Comparison of ENCODE assay signal across 8 cellular contexts in genomic region chrX:72306085-72306801, GRCh38. TPM values are rescaled to one million over a fixed set of nuclear protein-coding genes. Genes with fewer than 3 reads are reported as not detected.
A peak's percentile ranks its signal among the peaks of the same experiment; 100 is the strongest.
DNase-seq lines count a peak whose midpoint lies in the region; ATAC-seq and TF ChIP-seq lines count a peak whose summit lies in the region.

No MANE protein-coding gene starts in this region.

- no peak overlapping the region for H3K4me3 ChIP-seq in CD8-positive, alpha-beta T cell (ENCODE audit: low read depth, low read length)
- H3K4me3 ChIP-seq in SJCRH30 (peak overlapping the region; percentile 80), fibroblast of mammary gland (ENCODE audit: control insufficient read depth, low read depth, low read length) (peak overlapping the region; percentile 47), gastrocnemius medialis (peak overlapping the region; percentile 58 to 69 (median 64))

- no peak for TF ChIP-seq CTCF in CD8-positive, alpha-beta T cell (IDR thresholded peaks at IDR 0.05)
- TF ChIP-seq CTCF in fibroblast of mammary gland (conservative IDR thresholded peaks at IDR 0.05; ENCODE audit: control insufficient read depth, insufficient read depth, low read depth, low read length) (no peak), gastrocnemius medialis (IDR thresholded peaks at IDR 0.05 in 4 of 5, conservative IDR thresholded peaks at IDR 0.05 in 1 of 5) (no peak), GM13977 (IDR thresholded peaks at IDR 0.05; ENCODE audit: extremely low read depth, insufficient read depth, missing control alignments) (no peak)

- POLR2A ChIA-PET in CD8-positive, alpha-beta T cell (lab: Charles Lee), result interaction anchor here (1.2 kb wide), 1 partner anchor 29 kb away, joined by 10 read pairs; the partner anchor contains the start of gene RPS4X

- H3K9me3 ChIP-seq in CD8-positive, alpha-beta T cell (ENCODE audit: low read length), result no peaks in the 10 kb centered on the region
- H3K9me3 ChIP-seq in SJCRH30 (replicated peaks) (no peaks in the 10 kb centered on the region), gastrocnemius medialis (no peaks in the 10 kb centered on the region)

- H3K27ac ChIP-seq in CD8-positive, alpha-beta T cell (ENCODE audit: low read depth, low read length), result no peak overlapping the region
- H3K27ac ChIP-seq in SJCRH30 (no peak overlapping the region), gastrocnemius medialis (no peak overlapping the region)

- peak overlapping the region; percentile 85 for H3K4me3 Mint-ChIP-seq in CD8-positive, alpha-beta T cell

- peaks cover 50% of the 10 kb centered on the region for H3K27me3 Mint-ChIP-seq in CD8-positive, alpha-beta T cell (ENCODE audit: low read depth)

- intact Hi-C loops in CD8-positive, alpha-beta T cell (cut with DNase I, micrococcal nuclease), result loop anchor here in 1 of 2 experiments (5.0 kb wide), 1 partner anchor 1054 kb away; the partner anchor contains the start of gene ZMYM3
- intact Hi-C loops in gastrocnemius medialis (cut with DNase I; ENCODE audit: low total_unique reads), result loop anchor here (10.0 kb wide), 1 partner anchor 159 kb away; no protein-coding TSS in a partner anchor

- CTCF ChIA-PET in CD8-positive, alpha-beta T cell (lab: Charles Lee), result interaction anchor here (0.6 kb wide), 1 partner anchor 8 kb away, joined by 3 read pairs; no protein-coding TSS in a partner anchor

- H3K36me3 ChIP-seq in CD8-positive, alpha-beta T cell (ENCODE audit: insufficient read depth, low read length), result no peaks in the 10 kb centered on the region
- H3K36me3 ChIP-seq in SJCRH30 (no peaks in the 10 kb centered on the region), gastrocnemius medialis (no peaks in the 10 kb centered on the region)

- no peaks in the 10 kb centered on the region for H3K36me3 Mint-ChIP-seq in CD8-positive, alpha-beta T cell

- peaks cover 24% of the 10 kb centered on the region for H3K4me1 ChIP-seq in CD8-positive, alpha-beta T cell (ENCODE audit: insufficient read depth, low read length)
- H3K4me1 ChIP-seq in SJCRH30 (no peaks in the 10 kb centered on the region), gastrocnemius medialis (peaks cover 0 to 11% of the 10 kb centered on the region in 2 donors)

- no peaks in the 10 kb centered on the region for H3K9me3 Mint-ChIP-seq in CD8-positive, alpha-beta T cell

- H3K27me3 ChIP-seq in CD8-positive, alpha-beta T cell (ENCODE audit: insufficient read depth, low read length), result peaks cover 15% of the 10 kb centered on the region
- peaks cover 4% of the 10 kb centered on the region; the same call in 1 of the 2 replicates for H3K27me3 ChIP-seq in SJCRH30
- peaks cover 2 to 70% (median 56%) of the 10 kb centered on the region in 3 donors for H3K27me3 ChIP-seq in gastrocnemius medialis

- TF ChIP-seq POLR2A in gastrocnemius medialis (IDR thresholded peaks at IDR 0.05), result no peak

- ATAC-seq in CD8-positive, alpha-beta T cell, result no peak
- peak; percentile 13 for ATAC-seq in GM21529 (IDR thresholded peaks at IDR 0.05; ENCODE audit: unreplicated experiment)
- peak; percentile 10 to 24 for ATAC-seq in gastrocnemius medialis

- peaks cover 30% of the 10 kb centered on the region for H3K4me1 Mint-ChIP-seq in CD8-positive, alpha-beta T cell (ENCODE audit: low read depth)

- in situ Hi-C loops in gastrocnemius medialis (cut with MboI; ENCODE audit: low sequenced_read_pairs in 4 of 4) (no loop called here), GM13977 (cut with MboI; ENCODE audit: low pct_unique_long_range_greater_than_20kb, low sequenced_read_pairs, unreplicated experiment) (no loop called here), ACHN (cut with HindIII; ENCODE audit: low pct_ligation_motif_present, low pct_unique_long_range_greater_than_20kb, low sequenced_read_pairs) (no loop called here)

- no peak for DNase-seq in CD8-positive, alpha-beta T cell
- DNase-seq in SJCRH30, result peak; percentile 31 to 39
- no peak for DNase-seq in fibroblast of mammary gland (ENCODE audit: low read depth)
- no peak for DNase-seq in gastrocnemius medialis
- no peak for DNase-seq in GM13977 (ENCODE audit: low spot score)
- DNase-seq in kidney glomerular epithelial cell (lab: John Stamatoyannopoulos, UW), result no peak
- DNase-seq in ACHN, result no peak

- no peak overlapping the region for H3K27ac Mint-ChIP-seq in CD8-positive, alpha-beta T cell

RNA-seq across cellular contexts. Expression of gene CITED1, which starts 0.5 kb away (rescaled TPM):
- total RNA-seq in CD8-positive, alpha-beta T cell, result not detected
- total RNA-seq in SJCRH30 (2014; rRNA removed; shearing (Covaris generic)), result 8.1 TPM in 2 replicates
- not detected for total RNA-seq in gastrocnemius medialis

RNA-seq across cellular contexts. Expression of gene RPS4X, which starts 29.2 kb away (rescaled TPM):
- 1,000 to 10,000 TPM; 1,509 to 1,538 TPM for total RNA-seq in CD8-positive, alpha-beta T cell
- 2,769 and 2,773 TPM in 2 replicates for total RNA-seq in SJCRH30 (2014; rRNA removed; shearing (Covaris generic))
- 100 to 1,000 TPM; 539 to 662 (median 575) TPM for total RNA-seq in gastrocnemius medialis

Comparison
In these comparisons a context has a peak if more than half of its experiments do, and no peak if none do; other contexts are left out.
1. DNase-seq: peak in SJCRH30 (2 of 2); none in CD8-positive, alpha-beta T cell (0 of 7), fibroblast of mammary gland (single experiment), gastrocnemius medialis (0 of 2), GM13977 (single experiment), kidney glomerular epithelial cell (single experiment) and ACHN (single experiment).